Comparison of ENCODE assay signal across 19 cellular contexts in genomic region chr14:56741325-56741724, GRCh38.
DNase-seq lines count a peak whose midpoint lies in the region; ATAC-seq and TF ChIP-seq lines count a peak whose summit lies in the region.
"Had no signal": no experiment of that assay in that cellular context is flagged by ENCODE, and none has a peak within 500 bp of the region (broad histone marks: within the 10 kb centered on the region; RNA-seq: fewer than 3 reads in every experiment).

No MANE protein-coding gene starts in this region.

- TF ChIP-seq POLR2A in right lobe of liver (IDR thresholded peaks at IDR 0.05) = no peak
- no peak for TF ChIP-seq POLR2A in heart left ventricle (IDR thresholded peaks at IDR 0.05)

- WGBS in right lobe of liver (ENCODE audit: insufficient coverage, low coverage, low lambda C conversion rate, missing lambda C conversion rate) = 56% methylated on average over 7 of the region's 7 CpGs
- 83 to 89% (median 87%) methylated on average over 7 of the region's 7 CpGs for WGBS in heart left ventricle, 4 donors

- H3K27ac ChIP-seq in WERI-Rb-1 (peak overlapping the region; percentile 85), left lung (no peak overlapping the region), right lobe of liver (peak overlapping the region in 1 of 3 donors; percentile 1), upper lobe of right lung (no peak overlapping the region), heart left ventricle (no peak overlapping the region)
- H3K27ac ChIP-seq: 22Rv1, BLaER1, C4-2B, GM23248 had no signal

- POLR2A ChIA-PET in HEK293T (lab: Yijun Ruan, JAX) = no interaction called here

- TF ChIP-seq CTCF in WERI-Rb-1 (IDR thresholded peaks at IDR 0.05; ENCODE audit: low read depth, low read length) (no peak), left lung (IDR thresholded peaks at IDR 0.05) (no peak), right lobe of liver (IDR thresholded peaks at IDR 0.05) (no peak), upper lobe of right lung (IDR thresholded peaks at IDR 0.05) (no peak), heart left ventricle (IDR thresholded peaks at IDR 0.05) (no peak)

- H3K9me3 ChIP-seq in WERI-Rb-1 (ENCODE audit: severe bottlenecking) (no peaks in the 10 kb centered on the region), left lung (no peaks in the 10 kb centered on the region), right lobe of liver (no peaks in the 10 kb centered on the region), upper lobe of right lung (no peaks in the 10 kb centered on the region), heart left ventricle (no peaks in the 10 kb centered on the region)
- H3K9me3 ChIP-seq: BLaER1, Caco-2 had no signal

- CTCF ChIA-PET in HEK293T (lab: Yijun Ruan, JAX) = no interaction called here

- ATAC-seq in left lung (peak; percentile 51), right lobe of liver (peak; percentile 91 to 98 (median 96)), upper lobe of right lung (peak; percentile 49), heart left ventricle (no peak)
- ATAC-seq: CD8-positive, alpha-beta T cell; HCT116 had no signal

- H3K27me3 ChIP-seq in WERI-Rb-1 (ENCODE audit: insufficient read depth, low read depth, severe bottlenecking) = no peaks in the 10 kb centered on the region
- H3K27me3 ChIP-seq in left lung = no peaks in the 10 kb centered on the region
- no peaks in the 10 kb centered on the region for H3K27me3 ChIP-seq in right lobe of liver
- H3K27me3 ChIP-seq in upper lobe of right lung = no peaks in the 10 kb centered on the region
- peaks cover 0 to 12% (median 0%) of the 10 kb centered on the region in 9 donors for H3K27me3 ChIP-seq in heart left ventricle
- H3K27me3 ChIP-seq: BLaER1 had no signal

- H3K4me3 ChIP-seq in WERI-Rb-1 (ENCODE audit: low read depth, low read length) (no peak overlapping the region), left lung (no peak overlapping the region), right lobe of liver (no peak overlapping the region), upper lobe of right lung (no peak overlapping the region), heart left ventricle (no peak overlapping the region)
- H3K4me3 ChIP-seq: BLaER1, GM23248 had no signal

- H3K4me1 ChIP-seq in left lung (no peaks in the 10 kb centered on the region), right lobe of liver (peaks cover 0 to 17% (median 0%) of the 10 kb centered on the region in 4 donors), upper lobe of right lung (no peaks in the 10 kb centered on the region), heart left ventricle (no peaks in the 10 kb centered on the region)
- H3K4me1 ChIP-seq: BLaER1 had no signal

- H3K36me3 ChIP-seq in WERI-Rb-1 = no peaks in the 10 kb centered on the region
- H3K36me3 ChIP-seq in left lung = no peaks in the 10 kb centered on the region
- H3K36me3 ChIP-seq in right lobe of liver = no peaks in the 10 kb centered on the region
- H3K36me3 ChIP-seq in upper lobe of right lung = no peaks in the 10 kb centered on the region
- H3K36me3 ChIP-seq in heart left ventricle = no peaks in the 10 kb centered on the region
- H3K36me3 ChIP-seq: BLaER1 had no signal

- DNase-seq in WERI-Rb-1 (no peak), left lung (no peak), right lobe of liver (peak; percentile 33 to 78 (median 55)), upper lobe of right lung (no peak), NCI-H2081 treated with DMSO at 0.1 percent for 48 hours (lab: John Stamatoyannopoulos, UW) (no peak), HEK293T (ENCODE audit: extremely low spot score) (no peak), heart left ventricle (no peak)
- DNase-seq: Caco-2; CD4-positive, CD25-positive, alpha-beta regulatory T cell; CD8-positive, alpha-beta T cell; DMS153; DND-41; GM23248; H9; HFFc6 had no signal

- intact Hi-C loops in left lung (cut with DNase I) (no loop called here), right lobe of liver (cut with DNase I) (no loop called here), upper lobe of right lung (cut with DNase I) (no loop called here), heart left ventricle (cut with DNase I) (no loop called here)

TF ChIP-seq in HEK293T, 16 proteins besides CTCF, POLR2A, EP300 and RAD21:
- TF ChIP-seq FOXA1 (IDR thresholded peaks at IDR 0.05) = no peak
- no peak for TF ChIP-seq NFRKB (IDR thresholded peaks at IDR 0.05)
- TF ChIP-seq ZNF384 (IDR thresholded peaks at IDR 0.05) = no peak
- no peak for TF ChIP-seq TARDBP (IDR thresholded peaks at IDR 0.05)
- no peak for TF ChIP-seq ARNT (IDR thresholded peaks at IDR 0.05)
- no peak for TF ChIP-seq ELF4 (IDR thresholded peaks at IDR 0.05)
- TF ChIP-seq PKNOX1 (IDR thresholded peaks at IDR 0.05) = no peak
- no peak for TF ChIP-seq CTBP1 (IDR thresholded peaks at IDR 0.05; ENCODE audit: borderline replicate concordance)
- TF ChIP-seq BHLHE40 (IDR thresholded peaks at IDR 0.05; ENCODE audit: borderline replicate concordance) = no peak
- no peak for TF ChIP-seq SP1 (IDR thresholded peaks at IDR 0.05)
- TF ChIP-seq FOXK2 (IDR thresholded peaks at IDR 0.05) = no peak
- no peak for TF ChIP-seq HDGF (IDR thresholded peaks at IDR 0.05; ENCODE audit: borderline replicate concordance)
- TF ChIP-seq L3MBTL2 (conservative IDR thresholded peaks at IDR 0.05) = no peak
- TF ChIP-seq LEF1 (IDR thresholded peaks at IDR 0.05; ENCODE audit: borderline replicate concordance) = no peak

Comparison
In these comparisons a context has a peak if more than half of its experiments do, and no peak if none do; other contexts are left out.
1. DNase-seq: peak in right lobe of liver (3 of 3); none in WERI-Rb-1 (single experiment), left lung (0 of 2), upper lobe of right lung (single experiment), NCI-H2081 treated with DMSO at 0.1 percent for 48 hours (single experiment), HEK293T (single experiment) and heart left ventricle (0 of 5).
2. ATAC-seq: peak in left lung (single experiment), right lobe of liver (4 of 4) and upper lobe of right lung (single experiment); none in heart left ventricle (0 of 4).